Comparison of ENCODE assay signal across 23 cellular contexts in genomic region chr13:40940841-40941240, GRCh38.
DNase-seq lines count a peak whose midpoint lies in the region; ATAC-seq, FAIRE-seq and TF ChIP-seq lines count a peak whose summit lies in the region.
"Had no signal": no experiment of that assay in that cellular context is flagged by ENCODE, and none has a peak within 500 bp of the region (broad histone marks: within the 10 kb centered on the region; RNA-seq: fewer than 3 reads in every experiment).

No MANE protein-coding gene starts in this region.

- no peaks in the 10 kb centered on the region for H3K9me3 ChIP-seq in heart right ventricle
- H3K9me3 ChIP-seq in pancreas, result no peaks in the 10 kb centered on the region
- H3K9me3 ChIP-seq in Caco-2, result no peaks in the 10 kb centered on the region
- H3K9me3 ChIP-seq: prostate gland, thyroid gland had no signal

- no peak for FAIRE-seq in pancreas (lab: Jason Lieb, UNC)

- 77 to 80% methylated on average over 6 of the region's 6 CpGs for WGBS in heart right ventricle, 2 donors
- WGBS in pancreas, 2 donors, result 92 to 93% methylated on average over 6 of the region's 6 CpGs

- H3K4me1 Mint-ChIP-seq in activated CD8-positive, alpha-beta T cell treated with anti-CD3 and anti-CD28 coated beads for 36 hours (ENCODE audit: low read depth), result peaks cover 25% of the 10 kb centered on the region
- H3K4me1 Mint-ChIP-seq in activated CD8-positive, alpha-beta T cell treated with anti-CD3 and anti-CD28 coated beads, Interleukin-2, amount 10 ng/mL, durations not matched to agents 7 days and 5 days (ENCODE audit: low read depth), result peaks cover 3% of the 10 kb centered on the region
- peaks cover 28% of the 10 kb centered on the region for H3K4me1 Mint-ChIP-seq in activated T-helper 1 cell treated with anti-CD3 and anti-CD28 coated beads, Interleukin-12 subunit alpha, Interleukin-12 subunit beta, Interleukin-2, Interleukin-4 antibody, amounts not matched to agents 30 ng/mL and 10 ng/mL and 1 ng/mL, durations not matched to agents 14 hours and 24 hours and 36 hours (ENCODE audit: low read depth)
- H3K4me1 Mint-ChIP-seq in Caco-2 (ENCODE audit: low read depth, unreplicated experiment), result no peaks in the 10 kb centered on the region
- H3K4me1 Mint-ChIP-seq: brain, GM23338 had no signal

- H3K4me1 ChIP-seq in heart right ventricle (peaks cover 0 to 16% (median 5%) of the 10 kb centered on the region in 9 donors), pancreas (peaks cover 0 to 8% (median 8%) of the 10 kb centered on the region in 3 donors), Caco-2 (no peaks in the 10 kb centered on the region)

- DNase-seq in activated CD8-positive, alpha-beta T cell treated with anti-CD3 and anti-CD28 coated beads for 36 hours, result no peak
- no peak for DNase-seq in activated CD8-positive, alpha-beta T cell treated with anti-CD3 and anti-CD28 coated beads, Interleukin-2, amount 10 ng/mL, durations not matched to agents 7 days and 5 days
- no peak for DNase-seq in activated T-helper 1 cell treated with anti-CD3 and anti-CD28 coated beads, Interleukin-12 subunit alpha, Interleukin-12 subunit beta, Interleukin-2, Interleukin-4 antibody, amounts not matched to agents 30 ng/mL and 10 ng/mL and 1 ng/mL, durations not matched to agents 14 hours and 24 hours and 36 hours (ENCODE audit: low spot score)
- DNase-seq in heart right ventricle, result peak in 1 of 2 donors; percentile 7
- DNase-seq in pancreas, result no peak
- DNase-seq in Caco-2, result no peak
- no peak for DNase-seq in A172 (ENCODE audit: low spot score)
- DNase-seq in kidney glomerular epithelial cell (lab: John Stamatoyannopoulos, UW), result no peak
- DNase-seq: 8988T; activated CD4-positive, CD25-positive, alpha-beta regulatory T cell; activated naive CD4-positive, alpha-beta T cell treated with Interleukin-2 at 50 U/mL for 16 hours; dorsolateral prefrontal cortex; NCI-H1417 treated with DMSO at 0.1 percent for 48 hours; NCI-H2171 treated with DMSO at 0.1 percent for 48 hours; OCI-M1; stimulated activated CD4-positive, alpha-beta T cell treated with anti-CD3 and anti-CD28 coated beads, Interleukin-12 subunit alpha, Interleukin-12 subunit beta, amount 100 ng/mL, for 4 hours; thyroid gland had no signal

- no peak overlapping the region for H3K4me3 ChIP-seq in heart right ventricle
- no peak overlapping the region for H3K4me3 ChIP-seq in pancreas
- H3K4me3 ChIP-seq in Caco-2 (ENCODE audit: low read depth, low read length), result no peak overlapping the region
- H3K4me3 ChIP-seq: dorsolateral prefrontal cortex, GM23338, prostate gland, thyroid gland had no signal

- POLR2A ChIA-PET in activated CD8-positive, alpha-beta T cell treated with anti-CD3 and anti-CD28 coated beads for 36 hours (lab: Charles Lee), result no interaction called here
- POLR2A ChIA-PET in activated CD8-positive, alpha-beta T cell treated with anti-CD3 and anti-CD28 coated beads, Interleukin-2, amount 10 ng/mL, durations not matched to agents 7 days and 5 days (lab: Charles Lee), result no interaction called here
- POLR2A ChIA-PET in Caco-2 (lab: Charles Lee), result no interaction called here

- CTCF ChIA-PET in activated CD8-positive, alpha-beta T cell treated with anti-CD3 and anti-CD28 coated beads for 36 hours (lab: Charles Lee), result interaction anchor here (1.2 kb wide), 2 partner anchors 12 to 34 kb away, joined by 3 read pairs; no protein-coding TSS in a partner anchor
- CTCF ChIA-PET in activated CD8-positive, alpha-beta T cell treated with anti-CD3 and anti-CD28 coated beads, Interleukin-2, amount 10 ng/mL, durations not matched to agents 7 days and 5 days (lab: Charles Lee), result interaction anchor here (0.8 to 1.4 kb wide), 3 partner anchors 19 to 78 kb away, joined by 3 to 4 read pairs (median 3); partner anchors contain the start of gene ELF1
- CTCF ChIA-PET in Caco-2 (lab: Charles Lee), result no interaction called here

- no peaks in the 10 kb centered on the region for H3K9me3 Mint-ChIP-seq in activated CD8-positive, alpha-beta T cell treated with anti-CD3 and anti-CD28 coated beads for 36 hours
- no peaks in the 10 kb centered on the region for H3K9me3 Mint-ChIP-seq in activated CD8-positive, alpha-beta T cell treated with anti-CD3 and anti-CD28 coated beads, Interleukin-2, amount 10 ng/mL, durations not matched to agents 7 days and 5 days (ENCODE audit: insufficient read depth)
- no peaks in the 10 kb centered on the region for H3K9me3 Mint-ChIP-seq in activated T-helper 1 cell treated with anti-CD3 and anti-CD28 coated beads, Interleukin-12 subunit alpha, Interleukin-12 subunit beta, Interleukin-2, Interleukin-4 antibody, amounts not matched to agents 30 ng/mL and 10 ng/mL and 1 ng/mL, durations not matched to agents 14 hours and 24 hours and 36 hours
- H3K9me3 Mint-ChIP-seq in Caco-2 (ENCODE audit: unreplicated experiment), result no peaks in the 10 kb centered on the region
- H3K9me3 Mint-ChIP-seq: brain; GM23338; nephron; T-helper 1 cell treated with Interleukin-12 subunit alpha and Interleukin-12 subunit beta and Interleukin-4 antibody, amounts not matched to agents 30 μg/mL and 1 μg/mL, for 36 hours had no signal

- H3K36me3 Mint-ChIP-seq in activated CD8-positive, alpha-beta T cell treated with anti-CD3 and anti-CD28 coated beads for 36 hours (ENCODE audit: low read depth), result peaks cover 50% of the 10 kb centered on the region
- H3K36me3 Mint-ChIP-seq in activated CD8-positive, alpha-beta T cell treated with anti-CD3 and anti-CD28 coated beads, Interleukin-2, amount 10 ng/mL, durations not matched to agents 7 days and 5 days (ENCODE audit: low read depth), result peaks cover 70% of the 10 kb centered on the region
- peaks cover 53% of the 10 kb centered on the region for H3K36me3 Mint-ChIP-seq in activated T-helper 1 cell treated with anti-CD3 and anti-CD28 coated beads, Interleukin-12 subunit alpha, Interleukin-12 subunit beta, Interleukin-2, Interleukin-4 antibody, amounts not matched to agents 30 ng/mL and 10 ng/mL and 1 ng/mL, durations not matched to agents 14 hours and 24 hours and 36 hours (ENCODE audit: low read depth)
- H3K36me3 Mint-ChIP-seq in Caco-2 (ENCODE audit: insufficient read depth, unreplicated experiment), result peaks cover 85% of the 10 kb centered on the region

- H3K36me3 ChIP-seq in heart right ventricle (peaks cover 0 to 100% (median 45%) of the 10 kb centered on the region in 9 donors), pancreas (peaks cover 4 to 41% (median 8%) of the 10 kb centered on the region in 3 donors), Caco-2 (ENCODE audit: control insufficient read depth, insufficient read depth, low read length) (peaks cover 3% of the 10 kb centered on the region)
- H3K36me3 ChIP-seq: prostate gland had no signal

- peak overlapping the region in 4 of 10 donors; percentile 12 to 40 (median 20) for H3K27ac ChIP-seq in heart right ventricle
- no peak overlapping the region for H3K27ac ChIP-seq in pancreas
- H3K27ac ChIP-seq: C4-2B, dorsolateral prefrontal cortex had no signal

- intact Hi-C loops in activated CD8-positive, alpha-beta T cell treated with anti-CD3 and anti-CD28 coated beads for 36 hours (cut with micrococcal nuclease), result no loop called here
- intact Hi-C loops in activated T-helper 1 cell treated with anti-CD3 and anti-CD28 coated beads, Interleukin-12 subunit alpha, Interleukin-12 subunit beta, Interleukin-2, Interleukin-4 antibody, amounts not matched to agents 30 ng/mL and 10 ng/mL and 1 ng/mL, durations not matched to agents 14 hours and 24 hours and 36 hours (cut with micrococcal nuclease), result no loop called here
- intact Hi-C loops in heart right ventricle (cut with DNase I) (no loop called here), pancreas (cut with DNase I) (no loop called here), Caco-2 (cut with micrococcal nuclease; ENCODE audit: unreplicated experiment) (no loop called here)

- no peak overlapping the region for H3K4me3 Mint-ChIP-seq in activated CD8-positive, alpha-beta T cell treated with anti-CD3 and anti-CD28 coated beads for 36 hours
- H3K4me3 Mint-ChIP-seq in activated CD8-positive, alpha-beta T cell treated with anti-CD3 and anti-CD28 coated beads, Interleukin-2, amount 10 ng/mL, durations not matched to agents 7 days and 5 days, result no peak overlapping the region
- no peak overlapping the region for H3K4me3 Mint-ChIP-seq in activated T-helper 1 cell treated with anti-CD3 and anti-CD28 coated beads, Interleukin-12 subunit alpha, Interleukin-12 subunit beta, Interleukin-2, Interleukin-4 antibody, amounts not matched to agents 30 ng/mL and 10 ng/mL and 1 ng/mL, durations not matched to agents 14 hours and 24 hours and 36 hours
- H3K4me3 Mint-ChIP-seq in Caco-2 (ENCODE audit: unreplicated experiment), result no peak overlapping the region
- H3K4me3 Mint-ChIP-seq: brain; GM23338; nephron; T-helper 1 cell treated with Interleukin-12 subunit alpha and Interleukin-12 subunit beta and Interleukin-4 antibody, amounts not matched to agents 30 μg/mL and 1 μg/mL, for 36 hours had no signal

- no peak for TF ChIP-seq CTCF in activated CD8-positive, alpha-beta T cell treated with anti-CD3 and anti-CD28 coated beads for 36 hours (IDR thresholded peaks at IDR 0.05)
- TF ChIP-seq CTCF in heart right ventricle (IDR thresholded peaks at IDR 0.05) (no peak), pancreas (IDR thresholded peaks at IDR 0.05) (no peak), Caco-2 (IDR thresholded peaks at IDR 0.05; ENCODE audit: insufficient read depth in 1 of 2, low read depth in 1 of 2, low read length in 1 of 2, severe bottlenecking in 1 of 2, unreplicated experiment in 1 of 2) (no peak)

- BruUV-seq in Caco-2 (replicated peaks; lab: Mats Ljungman, UMichigan), result no TSS peak

- no peaks in the 10 kb centered on the region for H3K27me3 Mint-ChIP-seq in activated CD8-positive, alpha-beta T cell treated with anti-CD3 and anti-CD28 coated beads for 36 hours
- no peaks in the 10 kb centered on the region for H3K27me3 Mint-ChIP-seq in activated CD8-positive, alpha-beta T cell treated with anti-CD3 and anti-CD28 coated beads, Interleukin-2, amount 10 ng/mL, durations not matched to agents 7 days and 5 days (ENCODE audit: low read depth)
- no peaks in the 10 kb centered on the region for H3K27me3 Mint-ChIP-seq in activated T-helper 1 cell treated with anti-CD3 and anti-CD28 coated beads, Interleukin-12 subunit alpha, Interleukin-12 subunit beta, Interleukin-2, Interleukin-4 antibody, amounts not matched to agents 30 ng/mL and 10 ng/mL and 1 ng/mL, durations not matched to agents 14 hours and 24 hours and 36 hours (ENCODE audit: insufficient read depth)
- H3K27me3 Mint-ChIP-seq in Caco-2 (ENCODE audit: insufficient read depth, unreplicated experiment), result no peaks in the 10 kb centered on the region
- H3K27me3 Mint-ChIP-seq: brain had no signal

- peak overlapping the region; percentile 75 for H3K27ac Mint-ChIP-seq in activated CD8-positive, alpha-beta T cell treated with anti-CD3 and anti-CD28 coated beads for 36 hours
- no peak overlapping the region for H3K27ac Mint-ChIP-seq in activated CD8-positive, alpha-beta T cell treated with anti-CD3 and anti-CD28 coated beads, Interleukin-2, amount 10 ng/mL, durations not matched to agents 7 days and 5 days
- H3K27ac Mint-ChIP-seq in activated T-helper 1 cell treated with anti-CD3 and anti-CD28 coated beads, Interleukin-12 subunit alpha, Interleukin-12 subunit beta, Interleukin-2, Interleukin-4 antibody, amounts not matched to agents 30 ng/mL and 10 ng/mL and 1 ng/mL, durations not matched to agents 14 hours and 24 hours and 36 hours, result peak overlapping the region; percentile 48
- H3K27ac Mint-ChIP-seq in Caco-2 (ENCODE audit: unreplicated experiment), result no peak overlapping the region
- H3K27ac Mint-ChIP-seq: brain, GM23338, nephron had no signal

- no peak for ATAC-seq in activated CD8-positive, alpha-beta T cell treated with anti-CD3 and anti-CD28 coated beads for 36 hours
- ATAC-seq in activated CD8-positive, alpha-beta T cell treated with anti-CD3 and anti-CD28 coated beads, Interleukin-2, amount 10 ng/mL, durations not matched to agents 7 days and 5 days, result no peak
- ATAC-seq in heart right ventricle, result peak in 7 of 8 donors; percentile 80 to 96 (median 87)
- ATAC-seq in pancreas, result peak in 3 of 4 donors; percentile 35 to 58 (median 43)
- ATAC-seq: GM23338 had no signal

- no peaks in the 10 kb centered on the region for H3K27me3 ChIP-seq in heart right ventricle
- H3K27me3 ChIP-seq in pancreas, result no peaks in the 10 kb centered on the region
- no peaks in the 10 kb centered on the region for H3K27me3 ChIP-seq in Caco-2 (replicated peaks; ENCODE audit: control insufficient read depth, insufficient read depth, low read length)
- H3K27me3 ChIP-seq: dorsolateral prefrontal cortex, thyroid gland had no signal

Comparison
In these comparisons a context has a peak if more than half of its experiments do, and no peak if none do; other contexts are left out.
1. H3K27ac Mint-ChIP-seq: peak in activated CD8-positive, alpha-beta T cell treated with anti-CD3 and anti-CD28 coated beads for 36 hours (single experiment) and activated T-helper 1 cell treated with anti-CD3 and anti-CD28 coated beads, Interleukin-12 subunit alpha, Interleukin-12 subunit beta, Interleukin-2, Interleukin-4 antibody, amounts not matched to agents 30 ng/mL and 10 ng/mL and 1 ng/mL, durations not matched to agents 14 hours and 24 hours and 36 hours (single experiment); none in activated CD8-positive, alpha-beta T cell treated with anti-CD3 and anti-CD28 coated beads, Interleukin-2, amount 10 ng/mL, durations not matched to agents 7 days and 5 days (single experiment) and Caco-2 (single experiment).
2. ATAC-seq: peak in heart right ventricle (7 of 8) and pancreas (3 of 4); none in activated CD8-positive, alpha-beta T cell treated with anti-CD3 and anti-CD28 coated beads for 36 hours (single experiment) and activated CD8-positive, alpha-beta T cell treated with anti-CD3 and anti-CD28 coated beads, Interleukin-2, amount 10 ng/mL, durations not matched to agents 7 days and 5 days (single experiment).